In genomic region chr17:48647103-48647963, GRCh38 we compare ENCODE assay signal across 8 cellular contexts. TPM values are rescaled to one million over a fixed set of nuclear protein-coding genes. Genes with fewer than 3 reads are reported as not detected.
DNase-seq lines count a peak whose midpoint lies in the region; ATAC-seq and TF ChIP-seq lines count a peak whose summit lies in the region.

No MANE protein-coding gene starts in this region.

- peak overlapping the region; percentile 50 for H3K4me3 ChIP-seq in SJCRH30
- H3K4me3 ChIP-seq in iPS-11a (ENCODE audit: low read depth, low read length), result peak overlapping the region; percentile 10
- no peak overlapping the region for H3K4me3 ChIP-seq in WERI-Rb-1 (ENCODE audit: low read depth, low read length)

- POLR2A ChIA-PET in activated CD4-positive, alpha-beta T cell treated with anti-CD3 and anti-CD28 coated beads for 36 hours (lab: Charles Lee), result no interaction called here

- no peaks in the 10 kb centered on the region for H3K9me3 ChIP-seq in SJCRH30 (replicated peaks)
- H3K9me3 ChIP-seq in WERI-Rb-1 (ENCODE audit: severe bottlenecking), result peaks cover 3% of the 10 kb centered on the region

- peak overlapping the region; percentile 67 for H3K4me3 Mint-ChIP-seq in activated CD4-positive, alpha-beta T cell treated with anti-CD3 and anti-CD28 coated beads for 36 hours
- peak overlapping the region; percentile 78 for H3K4me3 Mint-ChIP-seq in stimulated activated naive CD8-positive, alpha-beta T cell treated with anti-CD3 and anti-CD28 coated beads, Interleukin-15, Interleukin-2, amounts not matched to agents 100 ng/mL and 50 ng/mL, for 24 hours

- no peaks in the 10 kb centered on the region for H3K9me3 Mint-ChIP-seq in activated CD4-positive, alpha-beta T cell treated with anti-CD3 and anti-CD28 coated beads for 36 hours (ENCODE audit: low read depth)
- no peaks in the 10 kb centered on the region for H3K9me3 Mint-ChIP-seq in stimulated activated naive CD8-positive, alpha-beta T cell treated with anti-CD3 and anti-CD28 coated beads, Interleukin-15, Interleukin-2, amounts not matched to agents 100 ng/mL and 50 ng/mL, for 24 hours

- H3K36me3 ChIP-seq in SJCRH30, result no peaks in the 10 kb centered on the region
- H3K36me3 ChIP-seq in WERI-Rb-1, result no peaks in the 10 kb centered on the region

- intact Hi-C loops in activated CD4-positive, alpha-beta T cell treated with anti-CD3 and anti-CD28 coated beads for 36 hours (cut with DNase I, micrococcal nuclease), result no loop called here

- H3K27me3 Mint-ChIP-seq in activated CD4-positive, alpha-beta T cell treated with anti-CD3 and anti-CD28 coated beads for 36 hours, result peaks cover 58% of the 10 kb centered on the region
- H3K27me3 Mint-ChIP-seq in stimulated activated naive CD8-positive, alpha-beta T cell treated with anti-CD3 and anti-CD28 coated beads, Interleukin-15, Interleukin-2, amounts not matched to agents 100 ng/mL and 50 ng/mL, for 24 hours, result peaks cover 68% of the 10 kb centered on the region

- peaks cover 9% of the 10 kb centered on the region for H3K4me1 ChIP-seq in SJCRH30

- CTCF ChIA-PET in activated CD4-positive, alpha-beta T cell treated with anti-CD3 and anti-CD28 coated beads for 36 hours (lab: Charles Lee), result interaction anchor here (0.6 to 1.8 kb wide), 4 partner anchors 11 to 31 kb away, joined by 3 to 5 read pairs (median 4); no protein-coding TSS in a partner anchor

- TF ChIP-seq CTCF in WERI-Rb-1 (IDR thresholded peaks at IDR 0.05; ENCODE audit: low read depth, low read length), result no peak

- ATAC-seq in activated CD4-positive, alpha-beta T cell treated with anti-CD3 and anti-CD28 coated beads for 36 hours, result no peak
- no peak for ATAC-seq in HG02981 (IDR thresholded peaks at IDR 0.05; ENCODE audit: unreplicated experiment)

- no peaks in the 10 kb centered on the region for H3K36me3 Mint-ChIP-seq in activated CD4-positive, alpha-beta T cell treated with anti-CD3 and anti-CD28 coated beads for 36 hours (ENCODE audit: low read depth)
- no peaks in the 10 kb centered on the region for H3K36me3 Mint-ChIP-seq in stimulated activated naive CD8-positive, alpha-beta T cell treated with anti-CD3 and anti-CD28 coated beads, Interleukin-15, Interleukin-2, amounts not matched to agents 100 ng/mL and 50 ng/mL, for 24 hours (ENCODE audit: low read depth)

- DNase-seq in activated CD4-positive, alpha-beta T cell treated with anti-CD3 and anti-CD28 coated beads for 36 hours, result no peak
- no peak for DNase-seq in activated CD4-positive, alpha-beta T cell treated with anti-CD3 and anti-CD28 coated beads, Interleukin-2, amount 50 U/mL, for 48 hours
- DNase-seq in SJCRH30 (peak; percentile 26 to 37), inferior parietal cortex (ENCODE audit: extremely low spot score) (no peak), WERI-Rb-1 (no peak)

- H3K27ac ChIP-seq in SJCRH30 (no peak overlapping the region), WERI-Rb-1 (no peak overlapping the region)

- H3K27me3 ChIP-seq in SJCRH30, result peaks cover 6% of the 10 kb centered on the region; the same call in 1 of the 2 replicates
- peaks cover 98% of the 10 kb centered on the region for H3K27me3 ChIP-seq in WERI-Rb-1 (ENCODE audit: insufficient read depth, low read depth, severe bottlenecking)

- H3K27ac Mint-ChIP-seq in activated CD4-positive, alpha-beta T cell treated with anti-CD3 and anti-CD28 coated beads for 36 hours, result peak overlapping the region; percentile 51
- no peak overlapping the region for H3K27ac Mint-ChIP-seq in stimulated activated naive CD8-positive, alpha-beta T cell treated with anti-CD3 and anti-CD28 coated beads, Interleukin-15, Interleukin-2, amounts not matched to agents 100 ng/mL and 50 ng/mL, for 24 hours

- peaks cover 14% of the 10 kb centered on the region for H3K4me1 Mint-ChIP-seq in activated CD4-positive, alpha-beta T cell treated with anti-CD3 and anti-CD28 coated beads for 36 hours
- H3K4me1 Mint-ChIP-seq in stimulated activated naive CD8-positive, alpha-beta T cell treated with anti-CD3 and anti-CD28 coated beads, Interleukin-15, Interleukin-2, amounts not matched to agents 100 ng/mL and 50 ng/mL, for 24 hours (ENCODE audit: low read depth), result peaks cover 21% of the 10 kb centered on the region

RNA-seq across cellular contexts. Expression of gene HOXB9, which starts 21.2 kb away (rescaled TPM):
- total RNA-seq in activated CD4-positive, alpha-beta T cell treated with anti-CD3 and anti-CD28 coated beads for 36 hours, result 1 to 10 TPM; 1.9 to 2.5 TPM
- 2.5 and 4.0 TPM in 2 replicates for total RNA-seq in SJCRH30 (2014; rRNA removed; shearing (Covaris generic))

RNA-seq across cellular contexts. Expression of gene HOXB8, which starts 32.2 kb away (rescaled TPM):
- not detected for total RNA-seq in activated CD4-positive, alpha-beta T cell treated with anti-CD3 and anti-CD28 coated beads for 36 hours
- total RNA-seq in SJCRH30 (2014; rRNA removed; shearing (Covaris generic)), result 0.13 and 0.38 TPM in 2 replicates

RNA-seq across cellular contexts. Expression of gene HOXB7, which starts 36.5 kb away (rescaled TPM):
- under 1 TPM; 0.25 to 0.30 TPM for total RNA-seq in activated CD4-positive, alpha-beta T cell treated with anti-CD3 and anti-CD28 coated beads for 36 hours
- 18.8 and 23.1 TPM in 2 replicates for total RNA-seq in SJCRH30 (2014; rRNA removed; shearing (Covaris generic))

RNA-seq across cellular contexts. Expression of gene HOXB6, which starts 42.5 kb away (rescaled TPM):
- total RNA-seq in activated CD4-positive, alpha-beta T cell treated with anti-CD3 and anti-CD28 coated beads for 36 hours, result not detected
- total RNA-seq in SJCRH30 (2014; rRNA removed; shearing (Covaris generic)), result 6.2 and 7.5 TPM in 2 replicates

RNA-seq across cellular contexts. Expression of gene HOXB5, which starts 53.8 kb away (rescaled TPM):
- not detected for total RNA-seq in activated CD4-positive, alpha-beta T cell treated with anti-CD3 and anti-CD28 coated beads for 36 hours
- 0.51 and 0.61 TPM in 2 replicates for total RNA-seq in SJCRH30 (2014; rRNA removed; shearing (Covaris generic))

Comparison
In these comparisons a context has a peak if more than half of its experiments do, and no peak if none do; other contexts are left out.
1. DNase-seq: peak in SJCRH30 (2 of 2); none in activated CD4-positive, alpha-beta T cell treated with anti-CD3 and anti-CD28 coated beads for 36 hours (single experiment), activated CD4-positive, alpha-beta T cell treated with anti-CD3 and anti-CD28 coated beads, Interleukin-2, amount 50 U/mL, for 48 hours (0 of 2), inferior parietal cortex (single experiment) and WERI-Rb-1 (single experiment).
2. RNA of gene HOXB7, which starts 36.5 kb away (total RNA-seq): 18.8 to 23.1 TPM in SJCRH30; 0.25 to 0.30 TPM in activated CD4-positive, alpha-beta T cell treated with anti-CD3 and anti-CD28 coated beads for 36 hours; every median in the first group is over 10 times any median in the second.